1 cellular context compared by ENCODE assay signal in the genomic region with DNA sequence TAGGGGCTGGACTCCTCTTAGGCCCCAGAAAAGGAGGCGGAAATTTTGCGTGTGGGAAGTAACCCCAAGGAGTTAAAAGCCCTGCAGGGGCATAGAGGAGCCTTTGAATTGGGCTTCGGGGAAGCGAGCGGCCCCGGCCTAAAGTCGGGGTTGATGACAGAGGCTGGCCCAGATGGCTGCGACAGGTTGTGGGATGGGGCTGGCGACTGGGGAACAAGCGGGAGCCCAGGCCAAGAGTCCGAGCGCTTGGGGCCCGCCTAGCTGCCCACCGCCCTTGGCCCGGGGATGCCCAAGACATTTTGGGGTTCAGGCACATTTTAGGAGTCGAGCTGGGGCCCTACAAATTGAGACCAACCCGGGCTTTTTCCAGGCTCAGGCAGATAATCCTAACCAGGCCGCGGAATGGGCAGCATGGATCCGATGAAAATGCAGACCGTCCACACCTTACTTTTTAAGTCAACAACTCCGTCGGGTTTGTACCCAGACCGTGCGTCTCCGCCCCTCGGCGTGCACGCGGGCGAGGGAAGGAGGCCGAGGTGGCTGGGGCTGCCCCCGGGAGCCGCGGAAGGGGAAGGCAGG.
A peak's percentile ranks its signal among the peaks of the same experiment; 100 is the strongest.
TF ChIP-seq lines count a peak whose summit lies in the region.

No MANE protein-coding gene starts in this region.

TF ChIP-seq in HepG2, 621 proteins besides CTCF, POLR2A, EP300 and RAD21 (continued from another document and continues in another):
- TF ChIP-seq SKIL (CRISPR knock-in tag; IDR thresholded peaks at IDR 0.05; ENCODE audit: borderline replicate concordance) (0 out of 2 replicates have a peak, but pooled peaks have one; percentile 5), SP2 (CRISPR knock-in tag; IDR thresholded peaks at IDR 0.05) (0 out of 2 replicates have a peak, but pooled peaks have one; percentile 30), ZNF343 (CRISPR knock-in tag; IDR thresholded peaks at IDR 0.05) (no peak), ZKSCAN1 (IDR thresholded peaks at IDR 0.05; ENCODE audit: low read length) (no peak), AHR (CRISPR knock-in tag; IDR thresholded peaks at IDR 0.05) (no peak), RXRB (CRISPR knock-in tag; IDR thresholded peaks at IDR 0.05; ENCODE audit: borderline replicate concordance) (no peak), MBNL3 (CRISPR knock-in tag; conservative IDR thresholded peaks at IDR 0.05) (no peak), CREB1 (IDR thresholded peaks at IDR 0.05) (no peak), CREB1 (CRISPR knock-in tag; IDR thresholded peaks at IDR 0.05) (no peak), SAP130 (CRISPR knock-in tag; IDR thresholded peaks at IDR 0.05; ENCODE audit: low read depth) (no peak), PHF5A (CRISPR knock-in tag; IDR thresholded peaks at IDR 0.05; ENCODE audit: low read depth, unreplicated experiment) (peak; percentile 13), ZSCAN31 (CRISPR knock-in tag; IDR thresholded peaks at IDR 0.05; ENCODE audit: low read depth) (no peak), ZC3H4 (CRISPR knock-in tag; IDR thresholded peaks at IDR 0.05; ENCODE audit: borderline replicate concordance) (no peak; the same call in 1 of the 2 replicates), NFE2L2 (IDR thresholded peaks at IDR 0.05; ENCODE audit: low read length) (no peak), HDAC6 (IDR thresholded peaks at IDR 0.05; ENCODE audit: low read depth, low read length) (no peak), HOXA9 (CRISPR knock-in tag; IDR thresholded peaks at IDR 0.05; ENCODE audit: borderline replicate concordance) (0 out of 2 replicates have a peak, but pooled peaks have one; percentile 59), ZBTB46 (CRISPR knock-in tag; IDR thresholded peaks at IDR 0.05; ENCODE audit: borderline replicate concordance) (no peak), POLR2AphosphoS2 (IDR thresholded peaks at IDR 0.05; ENCODE audit: low read depth, low read length) (no peak), ELF3 (CRISPR knock-in tag; IDR thresholded peaks at IDR 0.05) (no peak), ZNF670 (CRISPR knock-in tag; IDR thresholded peaks at IDR 0.05; ENCODE audit: borderline replicate concordance) (peak; percentile 48), MEIS1 (CRISPR knock-in tag; IDR thresholded peaks at IDR 0.05; ENCODE audit: borderline replicate concordance) (peak; percentile 16; the same call in 1 of the 2 replicates), SRSF9 (IDR thresholded peaks at IDR 0.05; ENCODE audit: borderline replicate concordance, insufficient read depth, low read depth, low read length, poor library complexity, severe bottlenecking) (no peak), ZNF24 (IDR thresholded peaks at IDR 0.05) (no peak), ZNF776 (CRISPR knock-in tag; IDR thresholded peaks at IDR 0.05) (no peak), JDP2 (CRISPR knock-in tag; IDR thresholded peaks at IDR 0.05; ENCODE audit: borderline replicate concordance) (no peak), NKX3-1 (CRISPR knock-in tag; IDR thresholded peaks at IDR 0.05) (no peak), RBM22 (optimal IDR thresholded peaks at IDR 0.05; ENCODE audit: low read length) (no peak), SRF (IDR thresholded peaks at IDR 0.05; ENCODE audit: low read depth, low read length) (no peak), ZNF563 (CRISPR knock-in tag; IDR thresholded peaks at IDR 0.05) (no peak), ZNF10 (CRISPR knock-in tag; IDR thresholded peaks at IDR 0.05; ENCODE audit: borderline replicate concordance, low read depth) (no peak), ARHGAP35 (CRISPR knock-in tag; IDR thresholded peaks at IDR 0.05; ENCODE audit: borderline replicate concordance) (no peak), NFYC (CRISPR knock-in tag; IDR thresholded peaks at IDR 0.05) (no peak), CCAR2 (optimal IDR thresholded peaks at IDR 0.05; ENCODE audit: low read depth, low read length) (no peak), ZNF879 (CRISPR knock-in tag; IDR thresholded peaks at IDR 0.05) (no peak; the same call in 1 of the 2 replicates), XRCC5 (optimal IDR thresholded peaks at IDR 0.05; ENCODE audit: low read length) (no peak), ZNF605 (CRISPR knock-in tag; IDR thresholded peaks at IDR 0.05) (no peak), ZBTB1 (CRISPR knock-in tag; IDR thresholded peaks at IDR 0.05; ENCODE audit: borderline replicate concordance) (0 out of 2 replicates have a peak, but pooled peaks have one; percentile 43), SP4 (CRISPR knock-in tag; IDR thresholded peaks at IDR 0.05) (no peak), HINFP (CRISPR knock-in tag; IDR thresholded peaks at IDR 0.05; ENCODE audit: low read depth) (no peak)
- TF ChIP-seq, protein P1, sequence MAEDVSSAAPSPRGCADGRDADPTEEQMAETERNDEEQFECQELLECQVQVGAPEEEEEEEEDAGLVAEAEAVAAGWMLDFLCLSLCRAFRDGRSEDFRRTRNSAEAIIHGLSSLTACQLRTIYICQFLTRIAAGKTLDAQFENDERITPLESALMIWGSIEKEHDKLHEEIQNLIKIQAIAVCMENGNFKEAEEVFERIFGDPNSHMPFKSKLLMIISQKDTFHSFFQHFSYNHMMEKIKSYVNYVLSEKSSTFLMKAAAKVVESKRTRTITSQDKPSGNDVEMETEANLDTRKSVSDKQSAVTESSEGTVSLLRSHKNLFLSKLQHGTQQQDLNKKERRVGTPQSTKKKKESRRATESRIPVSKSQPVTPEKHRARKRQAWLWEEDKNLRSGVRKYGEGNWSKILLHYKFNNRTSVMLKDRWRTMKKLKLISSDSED (CRISPR knock-in tag; IDR thresholded peaks at IDR 0.05), result no peak; the same call in 1 of the 2 replicates
- TF ChIP-seq, protein P2, sequence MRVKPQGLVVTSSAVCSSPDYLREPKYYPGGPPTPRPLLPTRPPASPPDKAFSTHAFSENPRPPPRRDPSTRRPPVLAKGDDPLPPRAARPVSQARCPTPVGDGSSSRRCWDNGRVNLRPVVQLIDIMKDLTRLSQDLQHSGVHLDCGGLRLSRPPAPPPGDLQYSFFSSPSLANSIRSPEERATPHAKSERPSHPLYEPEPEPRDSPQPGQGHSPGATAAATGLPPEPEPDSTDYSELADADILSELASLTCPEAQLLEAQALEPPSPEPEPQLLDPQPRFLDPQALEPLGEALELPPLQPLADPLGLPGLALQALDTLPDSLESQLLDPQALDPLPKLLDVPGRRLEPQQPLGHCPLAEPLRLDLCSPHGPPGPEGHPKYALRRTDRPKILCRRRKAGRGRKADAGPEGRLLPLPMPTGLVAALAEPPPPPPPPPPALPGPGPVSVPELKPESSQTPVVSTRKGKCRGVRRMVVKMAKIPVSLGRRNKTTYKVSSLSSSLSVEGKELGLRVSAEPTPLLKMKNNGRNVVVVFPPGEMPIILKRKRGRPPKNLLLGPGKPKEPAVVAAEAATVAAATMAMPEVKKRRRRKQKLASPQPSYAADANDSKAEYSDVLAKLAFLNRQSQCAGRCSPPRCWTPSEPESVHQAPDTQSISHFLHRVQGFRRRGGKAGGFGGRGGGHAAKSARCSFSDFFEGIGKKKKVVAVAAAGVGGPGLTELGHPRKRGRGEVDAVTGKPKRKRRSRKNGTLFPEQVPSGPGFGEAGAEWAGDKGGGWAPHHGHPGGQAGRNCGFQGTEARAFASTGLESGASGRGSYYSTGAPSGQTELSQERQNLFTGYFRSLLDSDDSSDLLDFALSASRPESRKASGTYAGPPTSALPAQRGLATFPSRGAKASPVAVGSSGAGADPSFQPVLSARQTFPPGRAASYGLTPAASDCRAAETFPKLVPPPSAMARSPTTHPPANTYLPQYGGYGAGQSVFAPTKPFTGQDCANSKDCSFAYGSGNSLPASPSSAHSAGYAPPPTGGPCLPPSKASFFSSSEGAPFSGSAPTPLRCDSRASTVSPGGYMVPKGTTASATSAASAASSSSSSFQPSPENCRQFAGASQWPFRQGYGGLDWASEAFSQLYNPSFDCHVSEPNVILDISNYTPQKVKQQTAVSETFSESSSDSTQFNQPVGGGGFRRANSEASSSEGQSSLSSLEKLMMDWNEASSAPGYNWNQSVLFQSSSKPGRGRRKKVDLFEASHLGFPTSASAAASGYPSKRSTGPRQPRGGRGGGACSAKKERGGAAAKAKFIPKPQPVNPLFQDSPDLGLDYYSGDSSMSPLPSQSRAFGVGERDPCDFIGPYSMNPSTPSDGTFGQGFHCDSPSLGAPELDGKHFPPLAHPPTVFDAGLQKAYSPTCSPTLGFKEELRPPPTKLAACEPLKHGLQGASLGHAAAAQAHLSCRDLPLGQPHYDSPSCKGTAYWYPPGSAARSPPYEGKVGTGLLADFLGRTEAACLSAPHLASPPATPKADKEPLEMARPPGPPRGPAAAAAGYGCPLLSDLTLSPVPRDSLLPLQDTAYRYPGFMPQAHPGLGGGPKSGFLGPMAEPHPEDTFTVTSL (CRISPR knock-in tag; IDR thresholded peaks at IDR 0.05; ENCODE audit: borderline replicate concordance), result 0 out of 2 replicates have a peak, but pooled peaks have one; percentile 15
- TF ChIP-seq, protein P3, sequence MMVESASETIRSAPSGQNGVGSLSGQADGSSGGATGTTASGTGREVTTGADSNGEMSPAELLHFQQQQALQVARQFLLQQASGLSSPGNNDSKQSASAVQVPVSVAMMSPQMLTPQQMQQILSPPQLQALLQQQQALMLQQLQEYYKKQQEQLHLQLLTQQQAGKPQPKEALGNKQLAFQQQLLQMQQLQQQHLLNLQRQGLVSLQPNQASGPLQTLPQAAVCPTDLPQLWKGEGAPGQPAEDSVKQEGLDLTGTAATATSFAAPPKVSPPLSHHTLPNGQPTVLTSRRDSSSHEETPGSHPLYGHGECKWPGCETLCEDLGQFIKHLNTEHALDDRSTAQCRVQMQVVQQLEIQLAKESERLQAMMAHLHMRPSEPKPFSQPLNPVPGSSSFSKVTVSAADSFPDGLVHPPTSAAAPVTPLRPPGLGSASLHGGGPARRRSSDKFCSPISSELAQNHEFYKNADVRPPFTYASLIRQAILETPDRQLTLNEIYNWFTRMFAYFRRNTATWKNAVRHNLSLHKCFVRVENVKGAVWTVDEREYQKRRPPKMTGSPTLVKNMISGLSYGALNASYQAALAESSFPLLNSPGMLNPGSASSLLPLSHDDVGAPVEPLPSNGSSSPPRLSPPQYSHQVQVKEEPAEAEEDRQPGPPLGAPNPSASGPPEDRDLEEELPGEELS (CRISPR knock-in tag; IDR thresholded peaks at IDR 0.05), result no peak
- TF ChIP-seq, protein P4, sequence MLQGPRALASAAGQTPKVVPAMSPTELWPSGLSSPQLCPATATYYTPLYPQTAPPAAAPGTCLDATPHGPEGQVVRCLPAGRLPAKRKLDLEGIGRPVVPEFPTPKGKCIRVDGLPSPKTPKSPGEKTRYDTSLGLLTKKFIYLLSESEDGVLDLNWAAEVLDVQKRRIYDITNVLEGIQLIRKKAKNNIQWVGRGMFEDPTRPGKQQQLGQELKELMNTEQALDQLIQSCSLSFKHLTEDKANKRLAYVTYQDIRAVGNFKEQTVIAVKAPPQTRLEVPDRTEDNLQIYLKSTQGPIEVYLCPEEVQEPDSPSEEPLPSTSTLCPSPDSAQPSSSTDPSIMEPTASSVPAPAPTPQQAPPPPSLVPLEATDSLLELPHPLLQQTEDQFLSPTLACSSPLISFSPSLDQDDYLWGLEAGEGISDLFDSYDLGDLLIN (CRISPR knock-in tag; IDR thresholded peaks at IDR 0.05; ENCODE audit: borderline replicate concordance), result no peak; the same call in 1 of the 2 replicates
- TF ChIP-seq, protein P5, sequence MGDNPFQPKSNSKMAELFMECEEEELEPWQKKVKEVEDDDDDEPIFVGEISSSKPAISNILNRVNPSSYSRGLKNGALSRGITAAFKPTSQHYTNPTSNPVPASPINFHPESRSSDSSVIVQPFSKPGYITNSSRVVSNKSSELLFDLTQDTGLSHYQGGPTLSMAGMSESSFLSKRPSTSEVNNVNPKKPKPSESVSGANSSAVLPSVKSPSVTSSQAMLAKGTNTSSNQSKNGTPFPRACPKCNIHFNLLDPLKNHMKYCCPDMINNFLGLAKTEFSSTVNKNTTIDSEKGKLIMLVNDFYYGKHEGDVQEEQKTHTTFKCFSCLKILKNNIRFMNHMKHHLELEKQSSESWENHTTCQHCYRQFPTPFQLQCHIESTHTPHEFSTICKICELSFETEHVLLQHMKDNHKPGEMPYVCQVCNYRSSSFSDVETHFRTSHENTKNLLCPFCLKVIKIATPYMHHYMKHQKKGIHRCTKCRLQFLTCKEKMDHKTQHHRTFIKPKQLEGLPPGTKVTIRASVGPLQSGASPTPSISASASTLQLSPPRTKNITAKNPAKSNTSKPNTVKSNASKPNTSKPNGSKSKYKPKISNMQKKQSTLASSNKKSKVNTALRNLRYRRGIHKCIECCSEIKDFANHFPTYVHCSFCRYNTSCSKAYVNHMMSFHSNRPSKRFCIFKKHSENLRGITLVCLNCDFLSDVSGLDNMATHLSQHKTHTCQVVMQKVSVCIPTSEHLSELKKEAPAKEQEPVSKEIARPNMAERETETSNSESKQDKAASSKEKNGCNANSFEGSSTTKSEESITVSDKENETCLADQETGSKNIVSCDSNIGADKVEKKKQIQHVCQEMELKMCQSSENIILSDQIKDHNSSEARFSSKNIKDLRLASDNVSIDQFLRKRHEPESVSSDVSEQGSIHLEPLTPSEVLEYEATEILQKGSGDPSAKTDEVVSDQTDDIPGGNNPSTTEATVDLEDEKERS (CRISPR knock-in tag; IDR thresholded peaks at IDR 0.05), result no peak
